ENCODE assay signal across 23 cellular contexts in the genomic region with DNA sequence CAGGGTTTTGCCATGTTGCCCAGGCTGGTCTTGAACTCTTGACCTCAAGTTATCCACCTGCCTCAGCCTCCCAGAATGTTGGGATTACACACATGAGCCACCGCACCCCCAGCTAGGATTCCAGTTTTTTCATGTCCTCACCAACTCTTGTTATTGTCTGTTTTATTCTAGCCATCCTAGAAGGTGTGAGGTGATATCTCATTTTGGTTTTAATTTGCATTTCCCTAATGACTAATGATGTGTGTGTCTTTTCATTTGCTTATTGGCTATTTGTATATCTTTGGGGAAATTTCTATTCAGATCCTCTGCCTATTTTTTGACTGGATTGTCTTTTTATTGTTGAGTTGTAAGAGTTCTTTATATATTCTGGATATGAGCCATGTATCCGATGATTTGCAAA. TPM values are rescaled to one million over a fixed set of nuclear protein-coding genes. Genes with fewer than 3 reads are reported as not detected.
A peak's percentile ranks its signal among the peaks of the same experiment; 100 is the strongest.
DNase-seq lines count a peak whose midpoint lies in the region; ATAC-seq lines count a peak whose summit lies in the region.
"Had no signal": no experiment of that assay in that cellular context is flagged by ENCODE, and none has a peak within 500 bp of the region (broad histone marks: within the 10 kb centered on the region; RNA-seq: fewer than 3 reads in every experiment).

No MANE protein-coding gene starts in this region.

- DNase-seq in T-helper 2 cell treated with Interferon-gamma antibody and Interleukin-4, amounts not matched to agents 5 μg/mL and 100 μg/mL, for 36 hours (ENCODE audit: low spot score) = no peak
- DNase-seq in T-helper 2 cell (no peak), AG20443 (ENCODE audit: low spot score) (no peak)
- no peak for DNase-seq in activated naive CD4-positive, alpha-beta T cell treated with Interleukin-2 at 50 U/mL for 16 hours
- no peak for DNase-seq in stimulated activated CD4-positive, alpha-beta T cell treated with anti-CD3 and anti-CD28 coated beads, Interleukin-4, amount 100 ng/mL, for 24 hours
- no peak for DNase-seq in activated CD8-positive, alpha-beta T cell treated with anti-CD3 and anti-CD28 coated beads, Interleukin-2, amount 10 ng/mL, durations not matched to agents 7 days and 5 days
- DNase-seq: AML-193; BE2C; Calu3; CD4-positive, alpha-beta memory T cell; COR-L47; DMS153; DMS79; EL; GDM1; H9; HFFc6 had no signal

- no peaks in the 10 kb centered on the region for H3K27me3 Mint-ChIP-seq in T-helper 2 cell treated with Interferon-gamma antibody and Interleukin-4, amounts not matched to agents 5 μg/mL and 100 μg/mL, for 36 hours (ENCODE audit: low read depth)
- H3K27me3 Mint-ChIP-seq in activated naive CD4-positive, alpha-beta T cell treated with anti-CD3 and anti-CD28 coated beads, Interleukin-2, amount 50 U/mL, for 24 hours = no peaks in the 10 kb centered on the region
- no peaks in the 10 kb centered on the region for H3K27me3 Mint-ChIP-seq in activated T-helper 17 cell treated with anti-CD3 and anti-CD28 coated beads, Interleukin-2, amount 50 U/mL, for 72 hours
- no peaks in the 10 kb centered on the region for H3K27me3 Mint-ChIP-seq in activated CD8-positive, alpha-beta T cell treated with anti-CD3 and anti-CD28 coated beads, Interleukin-2, amount 10 ng/mL, durations not matched to agents 7 days and 5 days (ENCODE audit: low read depth)
- H3K27me3 Mint-ChIP-seq: CD4-positive, alpha-beta memory T cell had no signal

- CTCF ChIA-PET in activated CD8-positive, alpha-beta T cell treated with anti-CD3 and anti-CD28 coated beads, Interleukin-2, amount 10 ng/mL, durations not matched to agents 7 days and 5 days (lab: Charles Lee) = no interaction called here

- H3K36me3 Mint-ChIP-seq in T-helper 2 cell treated with Interferon-gamma antibody and Interleukin-4, amounts not matched to agents 5 μg/mL and 100 μg/mL, for 36 hours (ENCODE audit: low read depth) = peaks cover 43% of the 10 kb centered on the region
- H3K36me3 Mint-ChIP-seq in activated naive CD4-positive, alpha-beta T cell treated with anti-CD3 and anti-CD28 coated beads, Interleukin-2, amount 50 U/mL, for 24 hours = peaks cover 15% of the 10 kb centered on the region
- peaks cover 75% of the 10 kb centered on the region for H3K36me3 Mint-ChIP-seq in activated T-helper 17 cell treated with anti-CD3 and anti-CD28 coated beads, Interleukin-2, amount 50 U/mL, for 72 hours (ENCODE audit: low read depth)
- H3K36me3 Mint-ChIP-seq in activated CD8-positive, alpha-beta T cell treated with anti-CD3 and anti-CD28 coated beads, Interleukin-2, amount 10 ng/mL, durations not matched to agents 7 days and 5 days (ENCODE audit: low read depth) = peaks cover 45% of the 10 kb centered on the region

- peak overlapping the region; percentile 1 for H3K27ac Mint-ChIP-seq in T-helper 2 cell treated with Interferon-gamma antibody and Interleukin-4, amounts not matched to agents 5 μg/mL and 100 μg/mL, for 36 hours
- H3K27ac Mint-ChIP-seq in activated naive CD4-positive, alpha-beta T cell treated with anti-CD3 and anti-CD28 coated beads, Interleukin-2, amount 50 U/mL, for 24 hours = peak overlapping the region; percentile 73
- peak overlapping the region; percentile 36 for H3K27ac Mint-ChIP-seq in activated T-helper 17 cell treated with anti-CD3 and anti-CD28 coated beads, Interleukin-2, amount 50 U/mL, for 72 hours
- H3K27ac Mint-ChIP-seq in activated CD8-positive, alpha-beta T cell treated with anti-CD3 and anti-CD28 coated beads, Interleukin-2, amount 10 ng/mL, durations not matched to agents 7 days and 5 days = no peak overlapping the region
- H3K27ac Mint-ChIP-seq: GM23338, H9, HFFc6 had no signal

- no peaks in the 10 kb centered on the region for H3K4me1 Mint-ChIP-seq in T-helper 2 cell treated with Interferon-gamma antibody and Interleukin-4, amounts not matched to agents 5 μg/mL and 100 μg/mL, for 36 hours (ENCODE audit: low read depth)
- peaks cover 8% of the 10 kb centered on the region for H3K4me1 Mint-ChIP-seq in activated naive CD4-positive, alpha-beta T cell treated with anti-CD3 and anti-CD28 coated beads, Interleukin-2, amount 50 U/mL, for 24 hours
- H3K4me1 Mint-ChIP-seq in activated T-helper 17 cell treated with anti-CD3 and anti-CD28 coated beads, Interleukin-2, amount 50 U/mL, for 72 hours = peaks cover 5% of the 10 kb centered on the region
- H3K4me1 Mint-ChIP-seq in activated CD8-positive, alpha-beta T cell treated with anti-CD3 and anti-CD28 coated beads, Interleukin-2, amount 10 ng/mL, durations not matched to agents 7 days and 5 days (ENCODE audit: low read depth) = peaks cover 2% of the 10 kb centered on the region
- H3K4me1 Mint-ChIP-seq: CD14-positive monocyte, GM23338, H9 had no signal

- POLR2A ChIA-PET in activated CD8-positive, alpha-beta T cell treated with anti-CD3 and anti-CD28 coated beads, Interleukin-2, amount 10 ng/mL, durations not matched to agents 7 days and 5 days (lab: Charles Lee) = no interaction called here

- no peaks in the 10 kb centered on the region for H3K9me3 Mint-ChIP-seq in T-helper 2 cell treated with Interferon-gamma antibody and Interleukin-4, amounts not matched to agents 5 μg/mL and 100 μg/mL, for 36 hours
- H3K9me3 Mint-ChIP-seq in activated naive CD4-positive, alpha-beta T cell treated with anti-CD3 and anti-CD28 coated beads, Interleukin-2, amount 50 U/mL, for 24 hours = no peaks in the 10 kb centered on the region
- H3K9me3 Mint-ChIP-seq in activated T-helper 17 cell treated with anti-CD3 and anti-CD28 coated beads, Interleukin-2, amount 50 U/mL, for 72 hours = no peaks in the 10 kb centered on the region
- no peaks in the 10 kb centered on the region for H3K9me3 Mint-ChIP-seq in activated CD8-positive, alpha-beta T cell treated with anti-CD3 and anti-CD28 coated beads, Interleukin-2, amount 10 ng/mL, durations not matched to agents 7 days and 5 days (ENCODE audit: insufficient read depth)
- H3K9me3 Mint-ChIP-seq: CD14-positive monocyte; CD4-positive, alpha-beta memory T cell; GM23338; H9; HFFc6 had no signal

- H3K4me3 Mint-ChIP-seq in T-helper 2 cell treated with Interferon-gamma antibody and Interleukin-4, amounts not matched to agents 5 μg/mL and 100 μg/mL, for 36 hours = no peak overlapping the region
- no peak overlapping the region for H3K4me3 Mint-ChIP-seq in activated naive CD4-positive, alpha-beta T cell treated with anti-CD3 and anti-CD28 coated beads, Interleukin-2, amount 50 U/mL, for 24 hours
- H3K4me3 Mint-ChIP-seq in activated T-helper 17 cell treated with anti-CD3 and anti-CD28 coated beads, Interleukin-2, amount 50 U/mL, for 72 hours = no peak overlapping the region
- no peak overlapping the region for H3K4me3 Mint-ChIP-seq in activated CD8-positive, alpha-beta T cell treated with anti-CD3 and anti-CD28 coated beads, Interleukin-2, amount 10 ng/mL, durations not matched to agents 7 days and 5 days
- H3K4me3 Mint-ChIP-seq: CD14-positive monocyte; CD4-positive, alpha-beta memory T cell; GM23338; H9; HFFc6 had no signal

- ATAC-seq in activated T-helper 17 cell treated with anti-CD3 and anti-CD28 coated beads, Interleukin-2, amount 50 U/mL, for 72 hours (replicated peaks) = peak; percentile 56
- no peak for ATAC-seq in activated CD8-positive, alpha-beta T cell treated with anti-CD3 and anti-CD28 coated beads, Interleukin-2, amount 10 ng/mL, durations not matched to agents 7 days and 5 days
- ATAC-seq: GM12878, GM23338, HCT116 had no signal

RNA-seq across cellular contexts. Expression of a gene that starts 59.2 kb away (rescaled TPM):
- total RNA-seq in activated T-helper 17 cell treated with anti-CD3 and anti-CD28 coated beads, Interleukin-2, amount 50 U/mL, for 72 hours = 100 to 1,000 TPM in 1 of 2 donors, 10 to 100 TPM in 1; 88.7 to 134 TPM
- 10 to 100 TPM; 77.8 to 80.7 TPM for total RNA-seq in activated CD8-positive, alpha-beta T cell treated with anti-CD3 and anti-CD28 coated beads, Interleukin-2, amount 10 ng/mL, durations not matched to agents 7 days and 5 days
